ENCODE assay signal across 8 cellular contexts in the genomic region with DNA sequence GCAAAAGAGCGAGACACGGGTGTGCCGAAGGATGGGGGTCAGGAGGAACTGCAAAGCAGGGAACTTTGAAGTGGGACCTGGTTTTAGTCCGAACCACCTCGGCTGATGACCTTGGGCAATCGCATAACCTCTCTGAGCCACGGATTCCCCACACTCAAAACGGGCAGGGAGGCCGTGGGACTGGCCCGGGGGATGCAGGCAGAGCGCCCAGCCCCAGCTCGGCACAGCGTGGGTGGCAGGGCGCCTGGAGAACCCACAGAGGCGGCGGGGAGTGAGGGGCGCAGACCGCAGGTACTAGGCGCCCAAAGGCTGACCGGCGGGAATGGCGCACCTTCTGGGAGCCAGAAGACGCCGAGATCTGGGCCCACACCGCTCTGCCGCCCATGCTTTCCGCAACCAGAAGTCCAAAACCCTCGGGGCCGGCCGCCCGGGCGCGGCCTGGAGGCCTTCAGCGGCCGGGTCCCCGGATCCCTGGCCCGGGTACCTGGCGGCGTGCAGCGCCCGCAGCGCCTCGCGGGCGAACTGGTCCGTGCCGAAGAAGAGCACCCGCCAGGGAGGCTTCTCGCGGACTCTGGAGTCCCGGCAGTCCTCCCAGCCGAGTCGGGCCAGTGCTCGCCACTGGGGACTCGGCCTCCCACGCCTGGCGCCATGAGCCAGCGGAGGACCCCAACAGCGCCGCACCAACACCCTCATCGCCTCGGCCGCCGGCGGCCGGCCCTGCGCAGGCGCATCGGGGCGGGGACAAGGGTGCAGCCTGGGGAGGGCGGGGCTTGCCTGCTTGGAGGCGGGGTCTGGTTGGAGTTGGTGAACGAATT. TPM values are rescaled to one million over a fixed set of nuclear protein-coding genes. Genes with fewer than 3 reads are reported as not detected.
DNase-seq lines count a peak whose midpoint lies in the region; ATAC-seq, FAIRE-seq and TF ChIP-seq lines count a peak whose summit lies in the region.

Gene MTFMT, minus strand, starts transcription at position 719 of the 815 bp plus-strand sequence. Its CDS starts 26 bp downstream, at position 693.

- H3K9me3 Mint-ChIP-seq in progenitor cell of endocrine pancreas (ENCODE audit: low read depth), result no peaks in the 10 kb centered on the region

- 0 to 1% methylated on average over 22 to 56 of the region's 73 CpGs for WGBS in upper lobe of left lung, 2 donors

- peak; percentile 78 for DNase-seq in GDM1 (lab: John Stamatoyannopoulos, UW)
- peak; percentile 81 for DNase-seq in H54 (ENCODE audit: insufficient read length, low spot score)
- DNase-seq in NAMALWA (ENCODE audit: low spot score), result peak; percentile 90
- DNase-seq in amniotic epithelial cell (ENCODE audit: low read depth), result peak; percentile 60
- DNase-seq in left cardiac atrium, result peak; percentile 94
- peak; percentile 87 for DNase-seq in progenitor cell of endocrine pancreas (ENCODE audit: low spot score, unreplicated experiment)
- peak; percentile 94 to 98 for DNase-seq in upper lobe of left lung

- H3K36me3 ChIP-seq in upper lobe of left lung, result peaks cover 0 to 24% (median 9%) of the 10 kb centered on the region in 4 donors

- no peak for TF ChIP-seq EP300 in upper lobe of left lung (IDR thresholded peaks at IDR 0.05)

- peaks cover 10% of the 10 kb centered on the region for H3K27me3 Mint-ChIP-seq in progenitor cell of endocrine pancreas

- no peaks in the 10 kb centered on the region for H3K27me3 ChIP-seq in upper lobe of left lung

- FAIRE-seq in H54 (lab: Jason Lieb, UNC), result no peak

- TF ChIP-seq CTCF in progenitor cell of endocrine pancreas (IDR thresholded peaks at IDR 0.05; ENCODE audit: unreplicated experiment) (peak; percentile 20), upper lobe of left lung (IDR thresholded peaks at IDR 0.05) (peak in 2 of 6 experiments; percentile 22 to 38)

- intact Hi-C loops in T-helper 1 cell treated with Interleukin-12 subunit alpha and Interleukin-12 subunit beta and Interleukin-4 antibody, amounts not matched to agents 30 ng/mL and 1 ng/mL, for 36 hours (cut with micrococcal nuclease), result loop anchor here (1.0 to 5.0 kb wide), 9 partner anchors 20 to 276 kb away; partner anchors contain the start of genes CLPX, PDCD7, PIF1 and RNU5B-1
- intact Hi-C loops in left cardiac atrium (cut with DNase I), result no loop called here

- H3K4me1 ChIP-seq in upper lobe of left lung, result peaks cover 17 to 27% (median 22%) of the 10 kb centered on the region in 4 donors

- H3K4me3 Mint-ChIP-seq in progenitor cell of endocrine pancreas (ENCODE audit: low read depth), result peak within 1 kb of the TSS; percentile 74

- H3K36me3 Mint-ChIP-seq in progenitor cell of endocrine pancreas (ENCODE audit: insufficient read depth), result peaks cover 8% of the 10 kb centered on the region

- peak within 1 kb of the TSS; percentile 68 to 84 (median 73) for H3K27ac ChIP-seq in upper lobe of left lung

- H3K4me3 ChIP-seq in upper lobe of left lung, result peak within 1 kb of the TSS; percentile 64 to 92 (median 76)

- ATAC-seq in left cardiac atrium, result peak; percentile 97 to 98
- ATAC-seq in upper lobe of left lung (ENCODE audit: low FRiP score in 2 of 2), result peak; percentile 94 to 99

- no peaks in the 10 kb centered on the region for H3K9me3 ChIP-seq in upper lobe of left lung

- peak; percentile 98 for TF ChIP-seq POLR2A in H54 (IDR thresholded peaks at IDR 0.05; ENCODE audit: low read depth, low read length)
- peak; percentile 61 to 95 (median 76) for TF ChIP-seq POLR2A in upper lobe of left lung (IDR thresholded peaks at IDR 0.05)

- H3K4me1 Mint-ChIP-seq in progenitor cell of endocrine pancreas (ENCODE audit: low read depth), result peaks cover 16% of the 10 kb centered on the region

- peak within 1 kb of the TSS; percentile 54 for H3K27ac Mint-ChIP-seq in progenitor cell of endocrine pancreas

RNA-seq across cellular contexts. Expression of gene MTFMT, which starts in this region (rescaled TPM):
- total RNA-seq in T-helper 1 cell treated with Interleukin-12 subunit alpha and Interleukin-12 subunit beta and Interleukin-4 antibody, amounts not matched to agents 30 ng/mL and 1 ng/mL, for 36 hours, result 12.4 TPM in 2 replicates
- total RNA-seq in left cardiac atrium (10 to 100 TPM; 13.9 to 23.6 TPM), progenitor cell of endocrine pancreas (14.0 and 19.4 TPM in 2 replicates), upper lobe of left lung (10 to 100 TPM; 15.8 to 35.6 (median 25.5) TPM)

Comparison
In these comparisons a context has a peak if more than half of its experiments do, and no peak if none do; other contexts are left out.
1. Peak in every context shown above with its lines: DNase-seq, ATAC-seq, H3K4me3 ChIP-seq and H3K27ac ChIP-seq.